8 cellular contexts compared by ENCODE assay signal in the genomic region with DNA sequence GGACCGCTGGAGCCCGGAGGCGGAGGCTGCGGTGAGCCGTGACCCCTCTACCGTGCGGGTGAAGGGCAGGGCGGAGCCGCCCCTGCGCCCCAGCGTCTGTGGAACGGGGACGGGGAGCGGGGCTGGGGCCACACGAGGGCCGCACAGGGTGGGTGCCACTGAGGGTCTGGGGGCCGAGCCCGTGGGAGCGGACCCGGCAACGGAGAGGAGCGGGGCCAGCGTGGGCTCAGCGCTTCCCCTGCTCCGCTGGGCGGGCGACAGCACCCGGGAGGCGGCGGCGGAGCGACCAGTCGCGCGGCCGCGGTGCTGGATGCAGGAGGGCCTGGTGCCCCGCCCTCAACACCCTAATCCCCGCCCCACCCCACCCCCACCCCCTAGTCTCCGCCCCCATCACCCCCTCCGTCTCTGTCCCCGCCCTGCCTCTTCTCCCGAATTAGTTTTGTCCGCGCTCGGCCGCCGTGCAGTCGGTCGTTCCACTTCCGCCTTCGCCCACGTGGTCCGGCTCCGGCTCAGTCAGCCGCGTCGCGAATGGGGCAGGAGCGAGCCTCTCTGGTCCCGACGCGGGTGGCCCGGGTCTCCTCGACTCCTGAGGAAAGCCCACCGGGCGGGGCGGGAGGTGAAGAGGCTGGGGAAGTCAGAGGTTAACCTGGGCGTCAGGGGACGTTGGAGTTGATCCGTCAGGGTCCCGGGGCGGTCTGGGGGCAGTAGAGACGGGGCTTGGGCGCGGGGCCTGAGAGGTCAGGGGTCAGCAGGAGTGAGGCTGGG. TPM values are rescaled to one million over a fixed set of nuclear protein-coding genes. Genes with fewer than 3 reads are reported as not detected.
DNase-seq lines count a peak whose midpoint lies in the region; ATAC-seq and TF ChIP-seq lines count a peak whose summit lies in the region.

A gene (plus strand): TSS at position 512 of the 765 bp plus-strand sequence. CDS start 447 bp downstream, outside the sequence.

- ATAC-seq in GM19397 (IDR thresholded peaks at IDR 0.05; ENCODE audit: unreplicated experiment) (peak; percentile 65), HG03565 (IDR thresholded peaks at IDR 0.05; ENCODE audit: unreplicated experiment) (peak; percentile 55)

- TF ChIP-seq POLR2A in lower leg skin (IDR thresholded peaks at IDR 0.05), result no peak

- peaks cover 0 to 9% (median 4%) of the 10 kb centered on the region in 3 donors for H3K27me3 Mint-ChIP-seq in CD14-positive monocyte (ENCODE audit: low read depth in 3 of 3)
- H3K27me3 Mint-ChIP-seq in activated CD4-positive, alpha-beta memory T cell treated with anti-CD3 and anti-CD28 coated beads for 36 hours, result no peaks in the 10 kb centered on the region

- no peaks in the 10 kb centered on the region for H3K9me3 Mint-ChIP-seq in CD14-positive monocyte
- no peaks in the 10 kb centered on the region for H3K9me3 Mint-ChIP-seq in activated CD4-positive, alpha-beta memory T cell treated with anti-CD3 and anti-CD28 coated beads for 36 hours

- H3K4me3 ChIP-seq in dorsolateral prefrontal cortex, result peak within 1 kb of the TSS; percentile 64 to 95 (median 85)
- H3K4me3 ChIP-seq in lower leg skin (ENCODE audit: low read depth, poor library complexity, severe bottlenecking), result peak within 1 kb of the TSS; percentile 90

- DNase-seq in CD14-positive monocyte (ENCODE audit: low spot score) (peak; percentile 94), NCI-H82 treated with DMSO at 0.1 percent for 48 hours (lab: John Stamatoyannopoulos, UW; ENCODE audit: unreplicated experiment) (peak; percentile 85), dorsolateral prefrontal cortex (peak; percentile 86 to 97 (median 94)), lower leg skin (ENCODE audit: low spot score in 2 of 2) (peak; percentile 94 to 98)
- peak; percentile 97 for DNase-seq in activated CD4-positive, alpha-beta memory T cell treated with anti-CD3 and anti-CD28 coated beads for 36 hours
- peak; percentile 90 to 93 for DNase-seq in stimulated activated CD4-positive, alpha-beta T cell treated with anti-CD3 and anti-CD28 coated beads, Interleukin-4, amount 100 ng/mL, for 4 hours

- H3K27me3 ChIP-seq in dorsolateral prefrontal cortex, result no peaks in the 10 kb centered on the region

- peak within 1 kb of the TSS; percentile 88 to 95 (median 90) for H3K27ac Mint-ChIP-seq in CD14-positive monocyte
- peak within 1 kb of the TSS; percentile 88 for H3K27ac Mint-ChIP-seq in activated CD4-positive, alpha-beta memory T cell treated with anti-CD3 and anti-CD28 coated beads for 36 hours

- H3K4me1 Mint-ChIP-seq in CD14-positive monocyte, result peaks cover 28% of the 10 kb centered on the region
- peaks cover 24% of the 10 kb centered on the region for H3K4me1 Mint-ChIP-seq in activated CD4-positive, alpha-beta memory T cell treated with anti-CD3 and anti-CD28 coated beads for 36 hours (ENCODE audit: low read depth)

- TF ChIP-seq CTCF in CD14-positive monocyte (IDR thresholded peaks at IDR 0.05) (no peak), dorsolateral prefrontal cortex (IDR thresholded peaks at IDR 0.05 in 54 of 56, conservative IDR thresholded peaks at IDR 0.05 in 2 of 56; ENCODE audit: low read depth in 1 of 56, partially characterized antibody in 56 of 56) (peak in 28 of 56 donors; percentile 5 to 47 (median 20)), lower leg skin (IDR thresholded peaks at IDR 0.05) (no peak)

- POLR2A ChIA-PET in activated CD4-positive, alpha-beta memory T cell treated with anti-CD3 and anti-CD28 coated beads for 36 hours (lab: Charles Lee), result interaction anchor here (0.9 to 2.1 kb wide), 4 partner anchors 16 to 24 kb away, joined by 3 to 6 read pairs (median 4); a partner anchor contains a TSS

- peak within 1 kb of the TSS in 55 of 59 donors; percentile 20 to 92 (median 80) for H3K27ac ChIP-seq in dorsolateral prefrontal cortex

- H3K36me3 Mint-ChIP-seq in CD14-positive monocyte, result peaks cover 24 to 27% of the 10 kb centered on the region in 2 donors
- H3K36me3 Mint-ChIP-seq in activated CD4-positive, alpha-beta memory T cell treated with anti-CD3 and anti-CD28 coated beads for 36 hours, result peaks cover 26% of the 10 kb centered on the region

- peak within 1 kb of the TSS; percentile 89 to 93 for H3K4me3 Mint-ChIP-seq in CD14-positive monocyte
- peak within 1 kb of the TSS; percentile 97 for H3K4me3 Mint-ChIP-seq in activated CD4-positive, alpha-beta memory T cell treated with anti-CD3 and anti-CD28 coated beads for 36 hours

- WGBS in lower leg skin, 2 donors, result 1% methylated on average over 63 to 68 of the region's 76 CpGs

- CTCF ChIA-PET in activated CD4-positive, alpha-beta memory T cell treated with anti-CD3 and anti-CD28 coated beads for 36 hours (lab: Charles Lee), result no interaction called here

- intact Hi-C loops in CD14-positive monocyte (cut with micrococcal nuclease) (loop anchor here (2.0 kb wide), 2 partner anchors 32 to 34 kb away; a partner anchor contains a TSS), dorsolateral prefrontal cortex (cut with DNase I) (loop anchor here (1.0 to 10.0 kb wide), 4 partner anchors 20 to 216 kb away; a partner anchor contains a TSS), lower leg skin (cut with DNase I; ENCODE audit: low total_unique reads) (no loop called here)
- intact Hi-C loops in activated CD4-positive, alpha-beta memory T cell treated with anti-CD3 and anti-CD28 coated beads for 36 hours (cut with micrococcal nuclease), result loop anchor here (1.0 kb wide), 2 partner anchors 20 to 35 kb away; a partner anchor contains a TSS

RNA-seq across cellular contexts. Expression of the gene that starts here (rescaled TPM):
- 1 to 10 TPM; 5.1 to 6.9 TPM for polyA plus RNA-seq in CD14-positive monocyte
- 10 to 100 TPM; 48.6 to 53.9 TPM for total RNA-seq in activated CD4-positive, alpha-beta memory T cell treated with anti-CD3 and anti-CD28 coated beads for 36 hours
- total RNA-seq in dorsolateral prefrontal cortex, result 10 to 100 TPM; 14.3 to 37.0 (median 24.2) TPM
- total RNA-seq in lower leg skin, result 10 to 100 TPM in 3 of 4 donors, 1 to 10 TPM in 1; 8.3 to 36.4 (median 19.0) TPM

Comparison
In these comparisons a context has a peak if more than half of its experiments do, and no peak if none do; other contexts are left out.
1. Peak in every context shown above with its lines: DNase-seq, ATAC-seq, H3K4me3 ChIP-seq and H3K27ac ChIP-seq.